Comparison of ENCODE assay signal across 24 cellular contexts in the genomic region with DNA sequence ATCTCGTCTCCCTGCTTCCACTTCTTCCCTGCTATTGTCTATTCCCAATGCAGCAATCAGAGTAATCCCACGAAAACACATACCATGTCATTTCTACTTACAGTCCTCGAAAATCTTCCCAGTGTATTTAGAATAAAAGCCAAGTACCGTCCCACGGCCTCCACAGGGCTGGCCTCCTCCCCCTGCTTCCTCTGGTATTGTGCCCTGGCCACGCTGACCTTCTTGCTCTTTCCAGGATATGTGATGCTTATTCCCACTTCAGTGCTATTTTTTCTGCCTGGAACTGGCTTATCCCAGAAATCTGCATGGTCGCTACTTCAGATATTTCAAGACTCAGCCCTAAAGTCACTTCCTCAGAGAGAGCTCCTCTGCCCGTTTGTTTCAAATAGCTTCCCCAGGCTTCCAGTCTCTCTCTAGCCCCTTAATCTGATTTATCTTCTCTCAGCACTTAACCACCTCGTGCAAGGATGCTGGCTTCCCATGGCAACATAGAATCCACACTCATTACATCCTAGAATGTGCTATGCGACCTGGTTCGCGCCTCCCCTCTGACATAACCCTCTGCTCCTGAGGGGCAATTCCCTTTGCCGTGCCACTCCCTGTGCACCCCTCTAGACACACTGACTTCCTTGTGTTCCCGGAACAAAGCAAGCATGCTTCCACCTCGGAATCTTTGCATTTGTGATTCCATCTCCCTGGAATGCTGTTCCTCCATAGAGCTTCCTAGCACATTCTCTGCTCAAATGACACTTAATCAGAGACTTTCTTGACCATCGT.
"Had no signal": no experiment of that assay in that cellular context is flagged by ENCODE, and none has a peak within 500 bp of the region (broad histone marks: within the 10 kb centered on the region; RNA-seq: fewer than 3 reads in every experiment).

No MANE protein-coding gene starts in this region.

- H3K4me1 Mint-ChIP-seq: activated naive CD4-positive, alpha-beta T cell treated with anti-CD3 and anti-CD28 coated beads, Interleukin-2, amount 10 ng/mL, durations not matched to agents 7 days and 5 days; activated naive CD8-positive, alpha-beta T cell treated with anti-CD3 and anti-CD28 coated beads, Interleukin-2, amount 10 ng/mL, durations not matched to agents 7 days and 5 days; endodermal cell had no signal

- H3K27me3 ChIP-seq: esophagus squamous epithelium, pancreas, right atrium auricular region, suprapubic skin, tibial artery, upper lobe of right lung had no signal

- H3K27me3 Mint-ChIP-seq: activated naive CD4-positive, alpha-beta T cell treated with anti-CD3 and anti-CD28 coated beads, Interleukin-2, amount 10 ng/mL, durations not matched to agents 7 days and 5 days had no signal

- H3K4me1 ChIP-seq: esophagus squamous epithelium, lower lobe of right lung, pancreas, right atrium auricular region, tibial artery, upper lobe of right lung had no signal

- H3K36me3 Mint-ChIP-seq: activated naive CD4-positive, alpha-beta T cell treated with anti-CD3 and anti-CD28 coated beads, Interleukin-2, amount 10 ng/mL, durations not matched to agents 7 days and 5 days; activated naive CD8-positive, alpha-beta T cell treated with anti-CD3 and anti-CD28 coated beads, Interleukin-2, amount 10 ng/mL, durations not matched to agents 7 days and 5 days; natural killer cell treated with Interleukin-12 subunit alpha and Interleukin-12 subunit beta and Interleukin-15 and Interleukin-18, amount 100 ng/mL, for 72 hours had no signal

- H3K4me3 Mint-ChIP-seq: activated naive CD4-positive, alpha-beta T cell treated with anti-CD3 and anti-CD28 coated beads, Interleukin-2, amount 10 ng/mL, durations not matched to agents 7 days and 5 days; activated naive CD8-positive, alpha-beta T cell treated with anti-CD3 and anti-CD28 coated beads, Interleukin-2, amount 10 ng/mL, durations not matched to agents 7 days and 5 days; activated T-cell treated with anti-CD3 and anti-CD28 coated beads, Interleukin-2, amount 50 U/mL, for 24 hours; endodermal cell; natural killer cell treated with Interleukin-12 subunit alpha and Interleukin-12 subunit beta and Interleukin-15 and Interleukin-18, amount 100 ng/mL, for 72 hours had no signal

- H3K36me3 ChIP-seq: esophagus squamous epithelium, lower lobe of right lung, pancreas, right atrium auricular region, spleen, suprapubic skin, tibial artery, upper lobe of right lung had no signal

- H3K4me3 ChIP-seq: esophagus squamous epithelium, lower lobe of right lung, mucosa of descending colon, pancreas, right atrium auricular region, spleen, suprapubic skin, tibial artery, upper lobe of right lung had no signal

- ATAC-seq: left lobe of liver; lower lobe of right lung; mucosa of descending colon; natural killer cell treated with Interleukin-12 subunit alpha and Interleukin-12 subunit beta and Interleukin-15 and Interleukin-18, amount 100 ng/mL, for 72 hours; pancreas; upper lobe of right lung had no signal

- H3K9me3 ChIP-seq: lower lobe of right lung, pancreas, suprapubic skin had no signal

- H3K27ac Mint-ChIP-seq: activated naive CD4-positive, alpha-beta T cell treated with anti-CD3 and anti-CD28 coated beads, Interleukin-2, amount 10 ng/mL, durations not matched to agents 7 days and 5 days; activated naive CD8-positive, alpha-beta T cell treated with anti-CD3 and anti-CD28 coated beads, Interleukin-2, amount 10 ng/mL, durations not matched to agents 7 days and 5 days; activated T-cell treated with anti-CD3 and anti-CD28 coated beads, Interleukin-2, amount 50 U/mL, for 24 hours; endodermal cell; natural killer cell treated with Interleukin-12 subunit alpha and Interleukin-12 subunit beta and Interleukin-15 and Interleukin-18, amount 100 ng/mL, for 72 hours had no signal

- H3K27ac ChIP-seq: esophagus squamous epithelium, lower lobe of right lung, pancreas, right atrium auricular region, suprapubic skin, tibial artery, upper lobe of right lung had no signal

- H3K9me3 Mint-ChIP-seq: activated naive CD4-positive, alpha-beta T cell treated with anti-CD3 and anti-CD28 coated beads, Interleukin-2, amount 10 ng/mL, durations not matched to agents 7 days and 5 days; activated T-cell treated with anti-CD3 and anti-CD28 coated beads, Interleukin-2, amount 50 U/mL, for 24 hours; endodermal cell had no signal

- DNase-seq: activated CD4-positive, alpha-beta T cell treated with anti-CD3 and anti-CD28 coated beads for 4 hours; activated CD4-positive, alpha-beta T cell treated with anti-CD3 and anti-CD28 coated beads, Interleukin-2, amount 50 U/mL, for 48 hours; activated CD8-positive, alpha-beta memory T cell treated with anti-CD3 and anti-CD28 coated beads for 24 hours; activated gamma-delta T cell; activated naive CD4-positive, alpha-beta T cell treated with anti-CD3 and anti-CD28 coated beads, Interleukin-2, amount 10 ng/mL, durations not matched to agents 7 days and 5 days; activated naive CD8-positive, alpha-beta T cell treated with anti-CD3 and anti-CD28 coated beads, Interleukin-2, amount 10 ng/mL, durations not matched to agents 7 days and 5 days; activated T-cell treated with anti-CD3 and anti-CD28 coated beads, Interleukin-2, amount 50 U/mL, for 24 hours; amniotic stem cell; central memory CD4-positive, alpha-beta T cell; endodermal cell; esophagus squamous epithelium; foreskin melanocyte; lower lobe of right lung; mucosa of descending colon; nucleus accumbens; pancreas; spleen; stimulated activated naive CD4-positive, alpha-beta T cell; tibial artery; upper lobe of right lung had no signal
